Comparison of ENCODE assay signal across 1 cellular context in genomic region chr14:25406818-25407217, GRCh38.
TF ChIP-seq lines count a peak whose summit lies in the region.

No MANE protein-coding gene starts in this region.

TF ChIP-seq in endothelial cell of umbilical vein, 7 proteins besides CTCF, POLR2A, EP300 and RAD21:
- TF ChIP-seq MAX (IDR thresholded peaks at IDR 0.05; ENCODE audit: insufficient read depth, insufficient read length) (no peak), EZH2 (IDR thresholded peaks at IDR 0.05; ENCODE audit: borderline replicate concordance, low read depth, low read length, severe bottlenecking) (no peak), FOS (IDR thresholded peaks at IDR 0.05; ENCODE audit: borderline replicate concordance, insufficient read depth, low read length) (no peak), GATA2 (IDR thresholded peaks at IDR 0.05; ENCODE audit: insufficient read depth, insufficient read length, low read depth, low read length) (no peak), MYC (IDR thresholded peaks at IDR 0.05; ENCODE audit: low read depth, low read length) (no peak)
